ENCODE assay signal across 3 cellular contexts in genomic region chr22:21560657-21561056, GRCh38. TPM values are rescaled to one million over a fixed set of nuclear protein-coding genes. Genes with fewer than 3 reads are reported as not detected.
"Had no signal": no experiment of that assay in that cellular context is flagged by ENCODE, and none has a peak within 500 bp of the region (broad histone marks: within the 10 kb centered on the region; RNA-seq: fewer than 3 reads in every experiment).

No MANE protein-coding gene starts in this region.

RNA-seq across cellular contexts. Expression of gene RIMBP3C, which starts 9.4 kb away (rescaled TPM):
- total RNA-seq: left ventricle myocardium superior, mammary epithelial cell, myocyte had no signal
